ENCODE assay signal across 28 cellular contexts in genomic region chr14:54114941-54115340, GRCh38.
"Had no signal": no experiment of that assay in that cellular context is flagged by ENCODE, and none has a peak within 500 bp of the region (broad histone marks: within the 10 kb centered on the region; RNA-seq: fewer than 3 reads in every experiment).

No MANE protein-coding gene starts in this region.

- H3K9me3 ChIP-seq: ascending aorta, breast epithelium, colonic mucosa, esophagus muscularis mucosa, gastroesophageal sphincter, heart right ventricle had no signal

- H3K4me1 ChIP-seq: ascending aorta, breast epithelium, colonic mucosa, esophagus muscularis mucosa, gastroesophageal sphincter had no signal

- ATAC-seq: activated naive CD4-positive, alpha-beta T cell treated with anti-CD3 and anti-CD28 coated beads, Interleukin-2, amount 50 U/mL, for 72 hours; activated T-cell treated with anti-CD3 and anti-CD28 coated beads, Interleukin-2, amount 50 U/mL, for 72 hours; gastroesophageal sphincter; heart right ventricle; WTC11 had no signal

- H3K36me3 ChIP-seq: ascending aorta, breast epithelium, cardiac muscle cell, colonic mucosa, esophagus muscularis mucosa, gastroesophageal sphincter, heart right ventricle had no signal

- H3K4me3 ChIP-seq: ascending aorta, breast epithelium, cardiac muscle cell, colonic mucosa, esophagus muscularis mucosa, gastroesophageal sphincter, heart right ventricle had no signal

- H3K27ac ChIP-seq: ascending aorta, breast epithelium, cardiac muscle cell, colonic mucosa, esophagus muscularis mucosa, gastroesophageal sphincter, heart right ventricle had no signal

- H3K27me3 ChIP-seq: ascending aorta, breast epithelium, cardiac muscle cell, colonic mucosa, esophagus muscularis mucosa, gastroesophageal sphincter, heart right ventricle had no signal

- DNase-seq: activated CD4-positive, alpha-beta memory T cell treated with anti-CD3 and anti-CD28 coated beads, Interleukin-2, amount 10 ng/mL, durations not matched to agents 7 days and 5 days; activated CD4-positive, alpha-beta T cell treated with anti-CD3 and anti-CD28 coated beads for 1 hour; activated CD4-positive, alpha-beta T cell treated with anti-CD3 and anti-CD28 coated beads for 4 hours; activated CD4-positive, alpha-beta T cell treated with anti-CD3 and anti-CD28 coated beads, Interleukin-2, amount 10 ng/mL, durations not matched to agents 7 days and 5 days; activated CD4-positive, alpha-beta T cell treated with anti-CD3 and anti-CD28 coated beads, Interleukin-2, amount 50 U/mL, for 4 hours; activated CD8-positive, alpha-beta memory T cell treated with anti-CD3 and anti-CD28 coated beads, Interleukin-2, amount 50 U/mL, for 48 hours; activated gamma-delta T cell; activated naive CD4-positive, alpha-beta T cell; activated naive CD4-positive, alpha-beta T cell treated with anti-CD3 and anti-CD28 coated beads, Interleukin-2, amount 10 ng/mL, durations not matched to agents 7 days and 5 days; activated naive CD8-positive, alpha-beta T cell treated with anti-CD3 and anti-CD28 coated beads, Interleukin-2, amount 10 ng/mL, durations not matched to agents 7 days and 5 days; activated T-cell treated with anti-CD3 and anti-CD28 coated beads for 4 hours; activated T-cell treated with anti-CD3 and anti-CD28 coated beads, Interleukin-2, amount 50 U/mL, for 24 hours; activated T-cell treated with anti-CD3 and anti-CD28 coated beads, Interleukin-2, amount 50 U/mL, for 72 hours; central memory CD4-positive, alpha-beta T cell; cerebellar nuclear complex; colonic mucosa; effector CD8-positive, alpha-beta T cell; erythroblast; foreskin melanocyte; heart right ventricle; T-helper 2 cell had no signal
